Comparison of ENCODE assay signal across 24 cellular contexts in the genomic region with DNA sequence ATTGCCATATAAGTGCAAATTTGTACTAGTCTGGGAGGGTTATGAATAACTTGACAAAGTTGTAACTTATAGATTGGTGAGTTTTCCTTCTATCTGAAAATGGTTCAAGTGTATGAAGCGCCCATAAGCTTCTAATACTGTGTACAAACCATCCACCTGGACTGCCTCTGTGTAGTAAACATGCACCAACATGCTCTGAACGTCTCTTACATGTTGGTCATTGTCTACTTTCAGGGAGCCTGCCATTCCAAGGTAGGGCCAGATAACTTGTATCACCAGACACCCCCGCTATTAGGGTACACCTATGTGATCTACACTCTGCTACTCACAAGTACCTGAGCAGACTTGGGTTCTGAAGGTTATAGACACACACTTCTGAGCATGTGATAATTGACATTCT.
"Had no signal": no experiment of that assay in that cellular context is flagged by ENCODE, and none has a peak within 500 bp of the region (broad histone marks: within the 10 kb centered on the region; RNA-seq: fewer than 3 reads in every experiment).

No MANE protein-coding gene starts in this region.

- H3K27me3 ChIP-seq: dorsolateral prefrontal cortex, esophagus muscularis mucosa, gastrocnemius medialis, heart right ventricle, left lung had no signal

- FAIRE-seq: colon, endothelial cell of umbilical vein, islet of Langerhans, kidney had no signal

- H3K4me3 ChIP-seq: coronary artery, dorsolateral prefrontal cortex, esophagus muscularis mucosa, gastrocnemius medialis, heart right ventricle, left lung, lower lobe of right lung had no signal

- H3K36me3 ChIP-seq: esophagus muscularis mucosa, gastrocnemius medialis, heart right ventricle, left lung, lower lobe of right lung had no signal

- H3K9me3 ChIP-seq: esophagus muscularis mucosa, gastrocnemius medialis, left lung, lower lobe of right lung had no signal

- H3K4me1 ChIP-seq: esophagus muscularis mucosa, gastrocnemius medialis, heart right ventricle, left lung, lower lobe of right lung had no signal

- DNase-seq: dermis blood vessel endothelial cell; dorsolateral prefrontal cortex; effector CD4-positive, alpha-beta T cell; effector memory CD4-positive, alpha-beta T cell; foreskin melanocyte; gastrocnemius medialis; glutamatergic neuron; head of caudate nucleus; heart right ventricle; hippocampal formation; kidney; kidney glomerular epithelial cell; left lung; left ventricle myocardium superior; lower lobe of right lung; mesendoderm; midbrain; naive B cell; naive thymus-derived CD8-positive, alpha-beta T cell had no signal

- ATAC-seq: gastrocnemius medialis; heart right ventricle; left lung; left ventricle myocardium superior; lower lobe of right lung; naive thymus-derived CD8-positive, alpha-beta T cell had no signal

- H3K27ac ChIP-seq: coronary artery, dorsolateral prefrontal cortex, esophagus muscularis mucosa, gastrocnemius medialis, heart right ventricle, left lung, lower lobe of right lung had no signal
